Comparison of ENCODE assay signal across 21 cellular contexts in genomic region chr3:53693441-53693840, GRCh38.
"Had no signal": no experiment of that assay in that cellular context is flagged by ENCODE, and none has a peak within 500 bp of the region (broad histone marks: within the 10 kb centered on the region; RNA-seq: fewer than 3 reads in every experiment).

No MANE protein-coding gene starts in this region.

- H3K4me1 Mint-ChIP-seq: activated T-helper 17 cell treated with anti-CD3 and anti-CD28 coated beads, Interleukin-2, amount 50 U/mL, for 72 hours; stimulated activated effector memory CD8-positive, alpha-beta T cell treated with anti-CD3 and anti-CD28 coated beads, Interleukin-12 subunit alpha, Interleukin-12 subunit beta, amount 100 ng/mL, for 72 hours had no signal

- H3K27ac Mint-ChIP-seq: activated T-cell treated with anti-CD3 and anti-CD28 coated beads, Interleukin-2, amount 50 U/mL, for 24 hours; activated T-helper 17 cell treated with anti-CD3 and anti-CD28 coated beads, Interleukin-2, amount 50 U/mL, for 72 hours; brain; dendritic cell treated with granulocyte-macrophage colony-stimulating factor and Interleukin-4, amounts not matched to agents 40 ng/mL and 50 ng/mL, for 4 days; mesothelial cell of epicardium; stimulated activated effector memory CD8-positive, alpha-beta T cell treated with anti-CD3 and anti-CD28 coated beads, Interleukin-12 subunit alpha, Interleukin-12 subunit beta, amount 100 ng/mL, for 72 hours had no signal

- H3K9me3 Mint-ChIP-seq: activated T-cell treated with anti-CD3 and anti-CD28 coated beads, Interleukin-2, amount 50 U/mL, for 24 hours; activated T-helper 17 cell treated with anti-CD3 and anti-CD28 coated beads, Interleukin-2, amount 50 U/mL, for 72 hours; brain; dendritic cell treated with granulocyte-macrophage colony-stimulating factor and Interleukin-4, amounts not matched to agents 40 ng/mL and 50 ng/mL, for 4 days; mesothelial cell of epicardium; stimulated activated effector memory CD8-positive, alpha-beta T cell treated with anti-CD3 and anti-CD28 coated beads, Interleukin-12 subunit alpha, Interleukin-12 subunit beta, amount 100 ng/mL, for 72 hours had no signal

- H3K4me3 Mint-ChIP-seq: activated T-cell treated with anti-CD3 and anti-CD28 coated beads, Interleukin-2, amount 50 U/mL, for 24 hours; activated T-helper 17 cell treated with anti-CD3 and anti-CD28 coated beads, Interleukin-2, amount 50 U/mL, for 72 hours; brain; dendritic cell treated with granulocyte-macrophage colony-stimulating factor and Interleukin-4, amounts not matched to agents 40 ng/mL and 50 ng/mL, for 4 days; mesothelial cell of epicardium; naive thymus-derived CD8-positive, alpha-beta T cell; stimulated activated effector memory CD8-positive, alpha-beta T cell treated with anti-CD3 and anti-CD28 coated beads, Interleukin-12 subunit alpha, Interleukin-12 subunit beta, amount 100 ng/mL, for 72 hours had no signal

- H3K36me3 Mint-ChIP-seq: brain; mesothelial cell of epicardium; naive thymus-derived CD8-positive, alpha-beta T cell; stimulated activated effector memory CD8-positive, alpha-beta T cell treated with anti-CD3 and anti-CD28 coated beads, Interleukin-12 subunit alpha, Interleukin-12 subunit beta, amount 100 ng/mL, for 72 hours had no signal

- H3K4me3 ChIP-seq: hepatocyte, stomach, suprapubic skin, transverse colon had no signal

- DNase-seq: activated CD4-positive, alpha-beta T cell treated with anti-CD3 and anti-CD28 coated beads, Interleukin-2, amount 50 U/mL, for 4 hours; activated naive CD4-positive, alpha-beta T cell treated with Interleukin-2 at 50 U/mL for 16 hours; activated T-cell treated with anti-CD3 and anti-CD28 coated beads, Interleukin-2, amount 50 U/mL, for 24 hours; aorta; caudate nucleus; effector memory CD4-positive, alpha-beta T cell; foreskin keratinocyte; left ventricle myocardium superior; mammary epithelial cell; naive thymus-derived CD8-positive, alpha-beta T cell; small intestine; stimulated activated CD4-positive, alpha-beta T cell treated with anti-CD3 and anti-CD28 coated beads, Interleukin-2, amount 100 ng/mL, for 24 hours; stomach; transverse colon had no signal
